In the genomic region with DNA sequence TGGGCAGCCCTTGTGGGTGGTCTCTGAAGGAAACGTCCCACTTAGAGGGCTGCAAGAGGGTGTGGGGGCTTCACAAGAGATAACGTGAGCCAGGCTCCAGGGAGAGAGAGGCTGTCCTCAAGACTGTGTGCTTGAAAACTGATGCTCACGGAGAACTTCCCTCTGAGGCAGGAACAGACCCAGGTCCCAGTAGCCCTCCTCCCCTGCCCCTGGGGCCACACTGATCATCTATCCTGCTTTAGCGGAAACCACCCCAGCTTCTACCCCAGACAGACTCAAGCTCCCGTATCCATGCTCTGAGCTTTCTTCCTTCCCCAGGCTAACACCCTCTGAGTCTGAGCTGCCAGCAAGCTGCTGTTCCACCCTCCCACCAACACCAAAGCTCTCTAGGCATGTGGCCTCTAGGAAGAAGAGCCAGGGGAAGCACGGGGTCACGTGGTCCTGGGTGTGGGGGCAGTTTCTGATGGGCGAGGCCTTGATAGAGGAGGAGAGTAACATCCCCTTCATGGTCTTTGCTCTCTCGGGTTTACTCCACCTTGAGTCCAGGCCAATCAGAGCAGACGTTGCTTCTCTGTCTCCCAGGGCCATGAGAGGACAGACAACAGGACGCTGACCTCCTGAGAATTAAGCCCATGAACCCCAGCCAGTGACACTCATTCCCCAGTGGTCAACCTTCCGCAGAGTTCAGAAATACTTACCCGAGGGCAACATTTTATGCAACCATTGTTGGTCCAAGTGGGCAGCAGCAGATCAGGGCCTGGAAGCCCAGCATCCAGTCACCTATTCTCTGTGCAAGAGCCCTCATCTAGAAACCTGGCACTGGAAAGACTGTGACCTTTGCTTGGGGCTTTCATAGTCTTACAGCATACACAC, we compare ENCODE assay signal across 8 cellular contexts. TPM values are rescaled to one million over a fixed set of nuclear protein-coding genes. Genes with fewer than 3 reads are reported as not detected.
DNase-seq lines count a peak whose midpoint lies in the region; ATAC-seq lines count a peak whose summit lies in the region.

No MANE protein-coding gene starts in this region.

- peaks cover 35% of the 10 kb centered on the region for H3K36me3 ChIP-seq in iPS-20b (ENCODE audit: insufficient read depth, low read depth, low read length)

- peaks cover 8% of the 10 kb centered on the region for H3K27me3 ChIP-seq in iPS-20b (ENCODE audit: insufficient read depth, low read length)

- peaks cover 8% of the 10 kb centered on the region; the same call in 1 of the 2 replicates for H3K4me1 ChIP-seq in iPS-20b (ENCODE audit: insufficient read depth, low read length)

- H3K27ac ChIP-seq in angular gyrus (ENCODE audit: low read depth, low read length) (peak overlapping the region; percentile 86), iPS-20b (ENCODE audit: low read length) (peak overlapping the region; percentile 22)

- DNase-seq in CMK (ENCODE audit: low read depth) = peak; percentile 75
- DNase-seq in GM19240 (ENCODE audit: insufficient read length, low spot score) = peak; percentile 97
- DNase-seq in RPMI7951 (ENCODE audit: low read depth) = peak; percentile 81
- DNase-seq in stimulated activated CD4-positive, alpha-beta T cell treated with anti-CD3 and anti-CD28 coated beads, Interleukin-12 subunit alpha, Interleukin-12 subunit beta, amount 100 ng/mL, for 48 hours (ENCODE audit: low read depth in 2 of 3, low spot score in 1 of 3) = peak; percentile 53 to 61 (median 56)
- DNase-seq in NCI-H2107 treated with DMSO at 0.1 percent for 48 hours (lab: John Stamatoyannopoulos, UW; ENCODE audit: unreplicated experiment) = no peak

- H3K9me3 ChIP-seq in iPS-20b (ENCODE audit: insufficient read depth, low read depth, low read length) = no peaks in the 10 kb centered on the region

- H3K9ac ChIP-seq in iPS-20b (ENCODE audit: low read depth, low read length) = peak overlapping the region; percentile 94

- H3K4me3 ChIP-seq in iPS-20b (ENCODE audit: low read length) = peak overlapping the region; percentile 90

- peak; percentile 74 for ATAC-seq in HG03354 (IDR thresholded peaks at IDR 0.05; ENCODE audit: poor library complexity, severe bottlenecking, unreplicated experiment)

RNA-seq across cellular contexts. Expression of a gene that starts 1.3 kb away (rescaled TPM):
- total RNA-seq in RPMI7951 (2014; rRNA removed; shearing (Covaris generic)) = 12.3 and 12.5 TPM in 2 replicates

RNA-seq across cellular contexts. Expression of a gene that starts 19.1 kb away (rescaled TPM):
- 42.9 and 57.1 TPM in 2 replicates for total RNA-seq in RPMI7951 (2014; rRNA removed; shearing (Covaris generic))

RNA-seq across cellular contexts. Expression of a gene that starts 19.3 kb away (rescaled TPM):
- total RNA-seq in RPMI7951 (2014; rRNA removed; shearing (Covaris generic)) = 0.60 and 1.5 TPM in 2 replicates

RNA-seq across cellular contexts. Expression of a gene that starts 24.1 kb away (rescaled TPM):
- total RNA-seq in RPMI7951 (2014; rRNA removed; shearing (Covaris generic)) = not detected in 2 replicates

RNA-seq across cellular contexts. Expression of a gene that starts 35.0 kb away (rescaled TPM):
- 0.20 TPM in 1 of 2 replicates, not detected in the other for total RNA-seq in RPMI7951 (2014; rRNA removed; shearing (Covaris generic))
